8 cellular contexts compared by ENCODE assay signal in genomic region chr1:202184750-202185460, GRCh38. TPM values are rescaled to one million over a fixed set of nuclear protein-coding genes. Genes with fewer than 3 reads are reported as not detected.
A peak's percentile ranks its signal among the peaks of the same experiment; 100 is the strongest.
DNase-seq lines count a peak whose midpoint lies in the region; ATAC-seq and TF ChIP-seq lines count a peak whose summit lies in the region.

No MANE protein-coding gene starts in this region.

- H3K27me3 Mint-ChIP-seq in WTC11 (ENCODE audit: low read depth) = peaks cover 4% of the 10 kb centered on the region; the same call in 1 of the 2 replicates

- no peaks in the 10 kb centered on the region for H3K36me3 ChIP-seq in HAP-1 (replicated peaks)

- H3K27me3 ChIP-seq in HAP-1 (ENCODE audit: low read depth) = no peaks in the 10 kb centered on the region

- ATAC-seq in WTC11 (peak; percentile 94), HG02759 (IDR thresholded peaks at IDR 0.05; ENCODE audit: unreplicated experiment) (no peak)

- CTCF ChIA-PET in WTC11 (lab: Charles Lee) = interaction anchor here (0.5 to 2.3 kb wide), 33 partner anchors 8 to 535 kb away, joined by 3 to 27 read pairs (median 4); partner anchors contain the start of gene LGR6

- H3K4me3 ChIP-seq in HAP-1 (no peak overlapping the region), cardiac fibroblast (replicated peaks in 1 of 2; ENCODE audit: low read depth in 2 of 2, low read length in 2 of 2) (no peak overlapping the region)

- in situ Hi-C loops in HAP-1 (cut with MboI; ENCODE audit: low sequenced_read_pairs) = loop anchor here (5.0 kb wide), 2 partner anchors 132 to 532 kb away; no protein-coding TSS in a partner anchor

- POLR2A ChIA-PET in WTC11 (lab: Charles Lee) = interaction anchor here (0.6 kb wide), 1 partner anchor 156 kb away, joined by 3 read pairs; no protein-coding TSS in a partner anchor

- H3K9me3 ChIP-seq in HAP-1 = no peaks in the 10 kb centered on the region

- H3K4me1 ChIP-seq in HAP-1 = no peaks in the 10 kb centered on the region

- peak overlapping the region; percentile 38 for H3K4me3 Mint-ChIP-seq in WTC11

- TF ChIP-seq CTCF in WTC11 (IDR thresholded peaks at IDR 0.05) (peak; percentile 85), cardiac fibroblast (IDR thresholded peaks at IDR 0.05; ENCODE audit: low read depth, low read length) (peak; percentile 91)

- H3K36me3 Mint-ChIP-seq in WTC11 = no peaks in the 10 kb centered on the region

- H3K4me1 Mint-ChIP-seq in WTC11 = peaks cover 13% of the 10 kb centered on the region

- peak in 10 of 14 donors; percentile 23 to 73 (median 44) for DNase-seq in C1 segment of cervical spinal cord (lab: John Stamatoyannopoulos, UW)
- peak; percentile 82 to 95 for DNase-seq in HAP-1 (ENCODE audit: low spot score in 2 of 2)
- DNase-seq in NCI-H2171 treated with DMSO at 0.1 percent for 48 hours (lab: John Stamatoyannopoulos, UW) = peak; percentile 72
- peak; percentile 98 for DNase-seq in WTC11 (ENCODE audit: low spot score)
- peak; percentile 85 to 89 for DNase-seq in cardiac fibroblast (ENCODE audit: low read depth in 2 of 2)
- peak; percentile 97 for DNase-seq in islet precursor cell
- DNase-seq in stimulated activated CD4-positive, alpha-beta T cell treated with anti-CD3 and anti-CD28 coated beads, Interleukin-15, amount 100 ng/mL, for 48 hours (ENCODE audit: low read depth in 2 of 2) = peak; percentile 61 to 65

- H3K27ac Mint-ChIP-seq in WTC11 = 0 out of 2 replicates have a peak overlapping the region, but pooled peaks have one; percentile 78

- no peaks in the 10 kb centered on the region for H3K9me3 Mint-ChIP-seq in WTC11

TF ChIP-seq in WTC11, 78 proteins besides CTCF, POLR2A, EP300 and RAD21:
- TF ChIP-seq ZNF138 (CRISPR knock-in tag; conservative IDR thresholded peaks at IDR 0.05) = no peak
- TF ChIP-seq TEAD1 (CRISPR knock-in tag; IDR thresholded peaks at IDR 0.05) = 0 out of 2 replicates have a peak, but pooled peaks have one; percentile 47
- no peak for TF ChIP-seq PRDM15 (CRISPR knock-in tag; IDR thresholded peaks at IDR 0.05)
- no peak for TF ChIP-seq ETV6 (CRISPR knock-in tag; IDR thresholded peaks at IDR 0.05)
- no peak for TF ChIP-seq NR2C2 (CRISPR knock-in tag; IDR thresholded peaks at IDR 0.05)
- no peak for TF ChIP-seq SMAD3 (CRISPR knock-in tag; IDR thresholded peaks at IDR 0.05; ENCODE audit: borderline replicate concordance)
- TF ChIP-seq ZNF232 (CRISPR knock-in tag; IDR thresholded peaks at IDR 0.05) = no peak
- TF ChIP-seq, protein P1, sequence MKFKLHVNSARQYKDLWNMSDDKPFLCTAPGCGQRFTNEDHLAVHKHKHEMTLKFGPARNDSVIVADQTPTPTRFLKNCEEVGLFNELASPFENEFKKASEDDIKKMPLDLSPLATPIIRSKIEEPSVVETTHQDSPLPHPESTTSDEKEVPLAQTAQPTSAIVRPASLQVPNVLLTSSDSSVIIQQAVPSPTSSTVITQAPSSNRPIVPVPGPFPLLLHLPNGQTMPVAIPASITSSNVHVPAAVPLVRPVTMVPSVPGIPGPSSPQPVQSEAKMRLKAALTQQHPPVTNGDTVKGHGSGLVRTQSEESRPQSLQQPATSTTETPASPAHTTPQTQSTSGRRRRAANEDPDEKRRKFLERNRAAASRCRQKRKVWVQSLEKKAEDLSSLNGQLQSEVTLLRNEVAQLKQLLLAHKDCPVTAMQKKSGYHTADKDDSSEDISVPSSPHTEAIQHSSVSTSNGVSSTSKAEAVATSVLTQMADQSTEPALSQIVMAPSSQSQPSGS (CRISPR knock-in tag; IDR thresholded peaks at IDR 0.05; ENCODE audit: borderline replicate concordance, low read depth) = no peak
- peak; percentile 71 for TF ChIP-seq SP1 (CRISPR knock-in tag; conservative IDR thresholded peaks at IDR 0.05)

RNA-seq across cellular contexts. Expression of gene LGR6, which starts 8.7 kb away (rescaled TPM):
- 0.78 to 1.1 TPM (median 1.1 TPM) in 3 replicates for total RNA-seq in WTC11 (2021)

RNA-seq across cellular contexts. Expression of gene PTPN7, which starts 24.5 kb away (rescaled TPM):
- 0.98 to 1.1 TPM (median 1.1 TPM) in 3 replicates for total RNA-seq in WTC11 (2021)

RNA-seq across cellular contexts. Expression of gene ARL8A, which starts 40.4 kb away (rescaled TPM):
- total RNA-seq in WTC11 (2021) = 47.2 to 58.5 TPM (median 50.9 TPM) in 3 replicates

Comparison
In these comparisons a context has a peak if more than half of its experiments do, and no peak if none do; other contexts are left out.
1. DNase-seq: peak in every context shown above with its lines; median percentile 98 in WTC11; 97 in islet precursor cell; 88 in HAP-1; 87 in cardiac fibroblast; 72 in NCI-H2171 treated with DMSO at 0.1 percent for 48 hours; 63 in stimulated activated CD4-positive, alpha-beta T cell treated with anti-CD3 and anti-CD28 coated beads, Interleukin-15, amount 100 ng/mL, for 48 hours; 44 in C1 segment of cervical spinal cord.